ENCODE assay signal across 5 cellular contexts in the genomic region with DNA sequence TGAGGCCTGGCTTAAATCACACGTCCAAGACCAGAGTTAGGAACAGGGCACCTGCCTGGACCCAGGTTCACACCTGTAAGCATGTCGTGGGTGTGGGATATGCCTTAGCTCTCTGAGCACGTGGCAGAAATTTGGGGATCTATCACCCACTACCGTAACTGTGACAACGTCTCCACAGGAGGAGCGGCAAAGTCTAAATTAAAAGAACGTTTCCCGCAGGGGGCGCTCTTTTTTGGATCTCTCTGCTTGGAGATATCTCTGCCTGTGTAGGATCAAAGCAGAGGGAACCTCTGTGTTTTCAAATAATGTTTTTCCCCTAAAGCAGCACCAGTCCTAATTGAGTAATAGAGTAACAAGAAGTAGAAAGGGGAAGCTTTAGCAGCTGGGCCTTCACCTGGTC. TPM values are rescaled to one million over a fixed set of nuclear protein-coding genes. Genes with fewer than 3 reads are reported as not detected.
"Had no signal": no experiment of that assay in that cellular context is flagged by ENCODE, and none has a peak within 500 bp of the region (broad histone marks: within the 10 kb centered on the region; RNA-seq: fewer than 3 reads in every experiment).

No MANE protein-coding gene starts in this region.

RNA-seq across cellular contexts. Expression of a gene that starts 43.0 kb away (rescaled TPM):
- total RNA-seq: LHCN-M2, MCF 10A, PC-3, SJSA1 had no signal
- polyA plus RNA-seq: SK-N-SH had no signal
